In genomic region chr12:89333564-89334252, GRCh38 we compare ENCODE assay signal across 1 cellular context.
A peak's percentile ranks its signal among the peaks of the same experiment; 100 is the strongest.
TF ChIP-seq lines count a peak whose summit lies in the region.

No MANE protein-coding gene starts in this region.

TF ChIP-seq in K562, 482 proteins besides CTCF, POLR2A, EP300 and RAD21 (continued from another document):
- TF ChIP-seq CHD7 (IDR thresholded peaks at IDR 0.05; ENCODE audit: low read depth, low read length): no peak
- no peak for TF ChIP-seq MIER1 (IDR thresholded peaks at IDR 0.05; ENCODE audit: low read depth)
- TF ChIP-seq MEIS2 (IDR thresholded peaks at IDR 0.05; ENCODE audit: partially characterized antibody): peak; percentile 52
- TF ChIP-seq CEBPG (CRISPR knock-in tag; IDR thresholded peaks at IDR 0.05): no peak
- TF ChIP-seq CEBPG (tag; conservative IDR thresholded peaks at IDR 0.05 in 1 of 2, IDR thresholded peaks at IDR 0.05 in 1 of 2): peak in 1 of 2 experiments; percentile 51; a peak in 2 of 4 replicates
- no peak for TF ChIP-seq KDM4B (IDR thresholded peaks at IDR 0.05; ENCODE audit: borderline replicate concordance in 2 of 2, low read depth in 1 of 2)
- peak; percentile 44; the same call in 1 of the 2 replicates for TF ChIP-seq GABPA (tag; conservative IDR thresholded peaks at IDR 0.05; ENCODE audit: low read depth)
- 0 out of 4 replicates have a peak, but pooled peaks of 1 of the 2 experiments have one; percentile 16 for TF ChIP-seq MAZ (CRISPR knock-in tag; conservative IDR thresholded peaks at IDR 0.05 in 1 of 2, IDR thresholded peaks at IDR 0.05 in 1 of 2)
- 0 out of 2 replicates have a peak, but pooled peaks have one; percentile 2 for TF ChIP-seq JUND (IDR thresholded peaks at IDR 0.05; ENCODE audit: borderline replicate concordance, low read depth, low read length)
- TF ChIP-seq JUND (tag; IDR thresholded peaks at IDR 0.05; ENCODE audit: borderline replicate concordance, low read depth, low read length): no peak; the same call in 2 of the 3 replicates
- peak; percentile 54; the same call in 1 of the 2 replicates for TF ChIP-seq SPI1 (IDR thresholded peaks at IDR 0.05; ENCODE audit: borderline replicate concordance, low read depth, low read length)
